Comparison of ENCODE assay signal across 8 cellular contexts in the genomic region with DNA sequence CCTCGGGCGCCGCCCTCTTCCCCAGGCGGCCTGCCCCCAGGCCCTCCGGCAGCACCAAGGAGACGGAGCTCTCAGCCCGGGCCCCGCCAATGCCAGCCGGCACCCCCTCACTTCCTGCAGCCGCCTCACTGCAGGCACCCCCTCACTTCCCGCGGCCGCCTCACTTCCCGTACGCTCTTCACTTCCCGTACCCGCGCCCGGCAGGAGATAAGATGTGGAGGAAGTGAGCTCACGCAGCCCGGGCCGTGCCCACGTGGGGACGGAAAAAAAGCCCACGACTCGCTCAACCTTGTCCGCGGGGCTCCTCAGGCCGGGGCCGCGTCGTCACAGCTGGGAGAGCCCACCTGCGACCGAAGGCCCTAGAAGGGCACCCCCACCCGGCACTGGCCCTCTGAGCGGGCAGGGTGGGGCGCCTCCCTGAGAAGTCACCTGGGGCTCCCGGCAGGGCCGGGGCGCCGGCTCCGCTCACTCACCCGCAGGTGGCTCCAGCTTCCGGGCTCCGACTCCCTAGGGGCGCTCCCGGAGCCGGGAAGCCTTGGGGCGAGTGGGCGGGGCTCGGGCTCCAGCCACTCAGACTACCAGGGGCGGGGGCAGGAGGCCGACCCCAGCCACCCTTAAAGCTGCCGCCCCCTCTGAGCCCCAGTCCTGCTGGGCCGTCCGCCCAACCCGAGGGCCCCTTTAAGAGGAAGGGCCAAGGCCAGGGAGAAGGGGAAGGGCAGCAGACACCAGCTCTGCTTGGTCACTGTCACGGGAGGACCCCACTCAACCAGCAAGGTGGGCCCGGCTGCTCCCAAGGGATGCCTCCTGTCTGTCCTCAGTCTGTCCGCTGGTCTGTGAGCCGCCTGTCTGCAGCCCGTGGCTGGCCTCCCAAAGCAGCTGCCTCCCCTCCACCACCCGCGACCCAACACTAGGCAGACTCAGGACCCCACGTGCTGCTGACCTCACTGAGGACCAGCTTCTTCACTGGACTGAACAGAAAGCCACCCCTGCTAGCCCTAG. TPM values are rescaled to one million over a fixed set of nuclear protein-coding genes. Genes with fewer than 3 reads are reported as not detected.
A peak's percentile ranks its signal among the peaks of the same experiment; 100 is the strongest.
DNase-seq lines count a peak whose midpoint lies in the region; ATAC-seq and TF ChIP-seq lines count a peak whose summit lies in the region.

No MANE protein-coding gene starts in this region.

- H3K36me3 ChIP-seq in SJSA1 (peaks cover 46% of the 10 kb centered on the region), gastroesophageal sphincter (no peaks in the 10 kb centered on the region)

- H3K4me3 Mint-ChIP-seq in CD14-positive monocyte, result peak overlapping the region; percentile 81 to 87

- peak overlapping the region; percentile 56 for H3K27ac ChIP-seq in SJSA1
- H3K27ac ChIP-seq in gastroesophageal sphincter, result peak overlapping the region; percentile 24 to 84 (median 83)

- DNase-seq in CD14-positive monocyte (ENCODE audit: low spot score) (peak; percentile 85), SJSA1 (ENCODE audit: low read depth in 1 of 2, low spot score in 2 of 2) (peak; percentile 71 to 80), nucleus accumbens (lab: John Stamatoyannopoulos, UW) (peak in 53 of 56 donors; percentile 18 to 87 (median 71)), superior temporal gyrus (ENCODE audit: extremely low spot score) (peak; percentile 57)
- DNase-seq in activated naive CD4-positive, alpha-beta T cell treated with Interleukin-2 at 50 U/mL for 16 hours, result peak; percentile 87

- TF ChIP-seq EP300 in Ishikawa (IDR thresholded peaks at IDR 0.05; ENCODE audit: borderline replicate concordance) (no peak), gastroesophageal sphincter (IDR thresholded peaks at IDR 0.05) (no peak)

- peaks cover 21% of the 10 kb centered on the region for H3K4me1 ChIP-seq in SJSA1 (replicated peaks)
- peaks cover 4 to 70% (median 30%) of the 10 kb centered on the region in 3 donors for H3K4me1 ChIP-seq in gastroesophageal sphincter

- TF ChIP-seq RAD21 in Ishikawa (IDR thresholded peaks at IDR 0.05; ENCODE audit: low read depth), result no peak

- H3K4me1 Mint-ChIP-seq in CD14-positive monocyte, result peaks cover 60% of the 10 kb centered on the region

- peak overlapping the region; percentile 86 to 96 (median 90) for H3K27ac Mint-ChIP-seq in CD14-positive monocyte

- H3K36me3 Mint-ChIP-seq in CD14-positive monocyte, result peaks cover 43 to 66% of the 10 kb centered on the region in 2 donors

- no peaks in the 10 kb centered on the region for H3K27me3 ChIP-seq in SJSA1 (replicated peaks)
- H3K27me3 ChIP-seq in gastroesophageal sphincter, result no peaks in the 10 kb centered on the region

- peaks cover 0 to 3% (median 0%) of the 10 kb centered on the region in 3 donors for H3K27me3 Mint-ChIP-seq in CD14-positive monocyte (ENCODE audit: low read depth in 3 of 3)

- H3K9me3 Mint-ChIP-seq in CD14-positive monocyte, result no peaks in the 10 kb centered on the region

- H3K9me3 ChIP-seq in SJSA1 (replicated peaks) (no peaks in the 10 kb centered on the region), gastroesophageal sphincter (no peaks in the 10 kb centered on the region)

- H3K4me3 ChIP-seq in SJSA1 (peak overlapping the region; percentile 76), gastroesophageal sphincter (peak overlapping the region; percentile 64 to 84)

- peak in 1 of 2 donors; percentile 18 for TF ChIP-seq POLR2A in gastroesophageal sphincter (IDR thresholded peaks at IDR 0.05)

- intact Hi-C loops in CD14-positive monocyte (cut with micrococcal nuclease), result loop anchor here (5.0 to 10.0 kb wide), 6 partner anchors 73 to 314 kb away; partner anchors contain the start of genes PATZ1 (in 2 of the 2), EIF4ENIF1 (in 1 of the 2), SFI1 (in 1 of the 2) and YWHAH (in 1 of the 2)

- no peak for TF ChIP-seq CTCF in CD14-positive monocyte (IDR thresholded peaks at IDR 0.05)
- TF ChIP-seq CTCF in gastroesophageal sphincter (IDR thresholded peaks at IDR 0.05), result peak in 1 of 4 experiments; percentile 10

- WGBS in gastroesophageal sphincter (ENCODE audit: low coverage in 1 of 2), 2 donors, result 13% methylated on average over 3 of the region's 65 CpGs; no CpG with 5 or more reads in 1 of the 2 donors

- ATAC-seq in GM19452 (IDR thresholded peaks at IDR 0.05; ENCODE audit: unreplicated experiment) (peak; percentile 52), gastroesophageal sphincter (peak; percentile 74)

TF ChIP-seq in Ishikawa, 13 proteins besides CTCF, POLR2A, EP300 and RAD21:
- 0 out of 2 replicates have a peak, but pooled peaks have one; percentile 39 for TF ChIP-seq CREB1 (IDR thresholded peaks at IDR 0.05; ENCODE audit: low read depth)
- no peak for TF ChIP-seq REST (IDR thresholded peaks at IDR 0.05; ENCODE audit: low read depth)
- TF ChIP-seq, protein P1, sequence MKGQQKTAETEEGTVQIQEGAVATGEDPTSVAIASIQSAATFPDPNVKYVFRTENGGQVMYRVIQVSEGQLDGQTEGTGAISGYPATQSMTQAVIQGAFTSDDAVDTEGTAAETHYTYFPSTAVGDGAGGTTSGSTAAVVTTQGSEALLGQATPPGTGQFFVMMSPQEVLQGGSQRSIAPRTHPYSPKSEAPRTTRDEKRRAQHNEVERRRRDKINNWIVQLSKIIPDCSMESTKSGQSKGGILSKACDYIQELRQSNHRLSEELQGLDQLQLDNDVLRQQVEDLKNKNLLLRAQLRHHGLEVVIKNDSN (IDR thresholded peaks at IDR 0.05), result peak; percentile 77
- no peak for TF ChIP-seq NFIC (IDR thresholded peaks at IDR 0.05)
- TF ChIP-seq TAF1 (IDR thresholded peaks at IDR 0.05; ENCODE audit: low read depth), result peak; percentile 47; the same call in 1 of the 2 replicates
- TF ChIP-seq TCF12 (IDR thresholded peaks at IDR 0.05; ENCODE audit: low read depth), result peak; percentile 18; the same call in 1 of the 2 replicates
- TF ChIP-seq, protein P2, sequence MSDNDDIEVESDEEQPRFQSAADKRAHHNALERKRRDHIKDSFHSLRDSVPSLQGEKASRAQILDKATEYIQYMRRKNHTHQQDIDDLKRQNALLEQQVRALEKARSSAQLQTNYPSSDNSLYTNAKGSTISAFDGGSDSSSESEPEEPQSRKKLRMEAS (IDR thresholded peaks at IDR 0.05), result peak; percentile 96
- TF ChIP-seq TEAD4 (IDR thresholded peaks at IDR 0.05), result no peak
- TF ChIP-seq FOXM1 (IDR thresholded peaks at IDR 0.05; ENCODE audit: borderline replicate concordance, low read depth), result no peak

RNA-seq across cellular contexts. Expression of gene PISD, which starts 31.4 kb away (rescaled TPM):
- 10 to 100 TPM; 38.1 to 45.3 TPM for polyA plus RNA-seq in CD14-positive monocyte
- total RNA-seq in SJSA1 (2014; rRNA removed; shearing (Covaris generic)), result 22.4 and 33.1 TPM in 2 replicates
- 10 to 100 TPM; 10.1 to 32.7 (median 19.2) TPM for total RNA-seq in gastroesophageal sphincter

Comparison
In these comparisons a context has a peak if more than half of its experiments do, and no peak if none do; other contexts are left out.
1. Peak in every context shown above with its lines: DNase-seq, ATAC-seq, H3K4me3 ChIP-seq and H3K27ac ChIP-seq.